ENCODE assay signal across 8 cellular contexts in genomic region chr2:85583667-85584353, GRCh38. TPM values are rescaled to one million over a fixed set of nuclear protein-coding genes. Genes with fewer than 3 reads are reported as not detected.
DNase-seq lines count a peak whose midpoint lies in the region; ATAC-seq and TF ChIP-seq lines count a peak whose summit lies in the region.

No MANE protein-coding gene starts in this region.

- H3K27me3 Mint-ChIP-seq in activated CD8-positive, alpha-beta memory T cell treated with anti-CD3 and anti-CD28 coated beads, Interleukin-2, amount 10 ng/mL, durations not matched to agents 7 days and 5 days, result no peaks in the 10 kb centered on the region

- intact Hi-C loops in mammary epithelial cell (cut with micrococcal nuclease), result no loop called here

- no peaks in the 10 kb centered on the region for H3F3A ChIP-seq in OCI-LY1 (ENCODE audit: insufficient read depth, low read length)

- DNase-seq in activated CD8-positive, alpha-beta memory T cell treated with anti-CD3 and anti-CD28 coated beads, Interleukin-2, amount 10 ng/mL, durations not matched to agents 7 days and 5 days, result peak; percentile 69
- no peak for DNase-seq in activated CD8-positive, alpha-beta memory T cell treated with anti-CD3 and anti-CD28 coated beads, Interleukin-2, amount 50 U/mL, for 48 hours
- no peak for DNase-seq in epithelial cell of proximal tubule (ENCODE audit: low read depth)
- no peak for DNase-seq in skeletal muscle cell (ENCODE audit: low read depth)
- DNase-seq in substantia nigra (lab: John Stamatoyannopoulos, UW), result no peak
- no peak for DNase-seq in mammary epithelial cell

- peak; percentile 37 for ATAC-seq in activated CD8-positive, alpha-beta memory T cell treated with anti-CD3 and anti-CD28 coated beads, Interleukin-2, amount 10 ng/mL, durations not matched to agents 7 days and 5 days
- ATAC-seq in HG03469 (IDR thresholded peaks at IDR 0.05; ENCODE audit: unreplicated experiment), result no peak

- H3K9me3 ChIP-seq in OCI-LY1 (ENCODE audit: low read length), result no peaks in the 10 kb centered on the region
- no peaks in the 10 kb centered on the region for H3K9me3 ChIP-seq in mammary epithelial cell (replicated peaks; ENCODE audit: insufficient read depth, low read length)

- peaks cover 16% of the 10 kb centered on the region for H3K4me1 ChIP-seq in OCI-LY1 (ENCODE audit: insufficient read depth, low read length, severe bottlenecking)
- H3K4me1 ChIP-seq in mammary epithelial cell (ENCODE audit: insufficient read depth, low read length), result peaks cover 34% of the 10 kb centered on the region

- no peak overlapping the region for H3K27ac ChIP-seq in OCI-LY1 (ENCODE audit: low read depth, low read length, poor library complexity, severe bottlenecking)
- no peak overlapping the region for H3K27ac ChIP-seq in substantia nigra (ENCODE audit: low read depth, low read length, poor library complexity, severe bottlenecking)
- no peak overlapping the region for H3K27ac ChIP-seq in mammary epithelial cell (ENCODE audit: insufficient read depth, low read depth, low read length)

- peaks cover 48% of the 10 kb centered on the region for H3K4me1 Mint-ChIP-seq in activated CD8-positive, alpha-beta memory T cell treated with anti-CD3 and anti-CD28 coated beads, Interleukin-2, amount 10 ng/mL, durations not matched to agents 7 days and 5 days

- TF ChIP-seq CTCF in OCI-LY1 (IDR thresholded peaks at IDR 0.05; ENCODE audit: low read length) (no peak), epithelial cell of proximal tubule (conservative IDR thresholded peaks at IDR 0.05; ENCODE audit: low read depth, low read length) (no peak), mammary epithelial cell (conservative IDR thresholded peaks at IDR 0.05 in 1 of 2, IDR thresholded peaks at IDR 0.05 in 1 of 2; ENCODE audit: extremely low read depth in 1 of 2, insufficient read depth in 1 of 2, low read depth in 1 of 2, low read length in 2 of 2) (no peak)

- H3K4me3 Mint-ChIP-seq in activated CD8-positive, alpha-beta memory T cell treated with anti-CD3 and anti-CD28 coated beads, Interleukin-2, amount 10 ng/mL, durations not matched to agents 7 days and 5 days, result peak overlapping the region; percentile 89

- peaks cover 24% of the 10 kb centered on the region for H3K36me3 Mint-ChIP-seq in activated CD8-positive, alpha-beta memory T cell treated with anti-CD3 and anti-CD28 coated beads, Interleukin-2, amount 10 ng/mL, durations not matched to agents 7 days and 5 days

- CTCF ChIA-PET in activated CD8-positive, alpha-beta memory T cell treated with anti-CD3 and anti-CD28 coated beads, Interleukin-2, amount 10 ng/mL, durations not matched to agents 7 days and 5 days (lab: Charles Lee), result interaction anchor here (1.0 to 1.7 kb wide), 5 partner anchors 9 to 53 kb away, joined by 3 to 5 read pairs (median 3); no protein-coding TSS in a partner anchor
- CTCF ChIA-PET in mammary epithelial cell (lab: Charles Lee; ENCODE audit: low non-redundant PET), result no interaction called here

- WGBS in mammary epithelial cell (ENCODE audit: low coverage, missing lambda C conversion rate), result 100% methylated on average over 4 of the region's 16 CpGs

- no peaks in the 10 kb centered on the region for H4K20me1 ChIP-seq in OCI-LY1 (ENCODE audit: insufficient read depth, low read length)
- H4K20me1 ChIP-seq in mammary epithelial cell (ENCODE audit: insufficient read depth, low read length), result no peaks in the 10 kb centered on the region

- H2AFZ ChIP-seq in OCI-LY1 (ENCODE audit: low read length) (no peak overlapping the region), mammary epithelial cell (ENCODE audit: low read depth, low read length) (no peak overlapping the region)

- H3K9me2 ChIP-seq in OCI-LY1 (ENCODE audit: low read depth, low read length), result no peaks in the 10 kb centered on the region

- H3K9ac ChIP-seq in OCI-LY1 (ENCODE audit: low read length) (no peak overlapping the region; the same call in 1 of the 2 replicates), mammary epithelial cell (ENCODE audit: insufficient read depth, low read length) (no peak overlapping the region)

- in situ Hi-C loops in mammary epithelial cell (cut with MboI; ENCODE audit: low sequenced_read_pairs in 2 of 2), result no loop called here

- no TSS peak for BruUV-seq in mammary epithelial cell (replicated peaks; lab: Mats Ljungman, UMichigan)

- no peaks in the 10 kb centered on the region for H3K27me3 ChIP-seq in OCI-LY1 (ENCODE audit: insufficient read depth, low read length)
- no peaks in the 10 kb centered on the region for H3K27me3 ChIP-seq in mammary epithelial cell (ENCODE audit: insufficient read depth, low read length)

- peak overlapping the region; percentile 89 for H3K27ac Mint-ChIP-seq in activated CD8-positive, alpha-beta memory T cell treated with anti-CD3 and anti-CD28 coated beads, Interleukin-2, amount 10 ng/mL, durations not matched to agents 7 days and 5 days

- no peaks in the 10 kb centered on the region for H3K9me3 Mint-ChIP-seq in activated CD8-positive, alpha-beta memory T cell treated with anti-CD3 and anti-CD28 coated beads, Interleukin-2, amount 10 ng/mL, durations not matched to agents 7 days and 5 days (ENCODE audit: low read depth)

- H3K79me2 ChIP-seq in OCI-LY1 (ENCODE audit: insufficient read depth, low read length) (no peaks in the 10 kb centered on the region), mammary epithelial cell (ENCODE audit: insufficient read depth, low read length) (peaks cover 24% of the 10 kb centered on the region)

- H3K4me2 ChIP-seq in OCI-LY1 (ENCODE audit: low read length) (peak overlapping the region; percentile 46; the same call in 1 of the 2 replicates), mammary epithelial cell (ENCODE audit: insufficient read depth, low read depth, low read length) (no peak overlapping the region)

- peaks cover 53% of the 10 kb centered on the region for H3K36me3 ChIP-seq in OCI-LY1 (ENCODE audit: insufficient read depth, low read length)
- H3K36me3 ChIP-seq in mammary epithelial cell (ENCODE audit: insufficient read depth, low read length), result peaks cover 8% of the 10 kb centered on the region

- dilution Hi-C loops in mammary epithelial cell (cut with HindIII; ENCODE audit: low sequenced_read_pairs), result loop anchor here (5.0 kb wide), 1 partner anchor 73 kb away; no protein-coding TSS in a partner anchor

- H3K4me3 ChIP-seq in OCI-LY1 (ENCODE audit: low read depth, low read length, poor library complexity, severe bottlenecking) (peak overlapping the region; percentile 7), epithelial cell of proximal tubule (ENCODE audit: low read depth, low read length) (peak overlapping the region; percentile 54), skeletal muscle cell (ENCODE audit: low read depth, low read length) (peak overlapping the region; percentile 48), mammary epithelial cell (replicated peaks in 1 of 3; ENCODE audit: insufficient read depth in 1 of 3, low read depth in 2 of 3, low read length in 3 of 3) (no peak overlapping the region)

RNA-seq across cellular contexts. Expression of gene VAMP5, which starts 0.4 kb away (rescaled TPM):
- 10 to 100 TPM; 84.4 to 88.4 TPM for total RNA-seq in activated CD8-positive, alpha-beta memory T cell treated with anti-CD3 and anti-CD28 coated beads, Interleukin-2, amount 10 ng/mL, durations not matched to agents 7 days and 5 days
- total RNA-seq in epithelial cell of proximal tubule (25.0 and 28.9 TPM in 2 replicates), mammary epithelial cell (1 to 10 TPM; 2.2 to 7.3 TPM)
- 6.0 TPM for polyA plus RNA-seq in mammary epithelial cell
- 10.2 TPM for polyA minus RNA-seq in mammary epithelial cell

RNA-seq across cellular contexts. Expression of gene VAMP8, which starts 6.4 kb away (rescaled TPM):
- total RNA-seq in activated CD8-positive, alpha-beta memory T cell treated with anti-CD3 and anti-CD28 coated beads, Interleukin-2, amount 10 ng/mL, durations not matched to agents 7 days and 5 days, result 100 to 1,000 TPM in 1 of 2 experiments, 10 to 100 TPM in 1; 99.6 to 124 TPM
- total RNA-seq in epithelial cell of proximal tubule (86.5 and 152 TPM in 2 replicates), mammary epithelial cell (100 to 1,000 TPM in 1 of 2 donors, 10 to 100 TPM in 1; 94.0 to 166 TPM)
- polyA plus RNA-seq in mammary epithelial cell, result 327 TPM
- 42.7 TPM for polyA minus RNA-seq in mammary epithelial cell

RNA-seq across cellular contexts. Expression of gene RNF181, which starts 11.7 kb away (rescaled TPM):
- 100 to 1,000 TPM; 100 to 110 TPM for total RNA-seq in activated CD8-positive, alpha-beta memory T cell treated with anti-CD3 and anti-CD28 coated beads, Interleukin-2, amount 10 ng/mL, durations not matched to agents 7 days and 5 days
- total RNA-seq in epithelial cell of proximal tubule, result 187 and 280 TPM in 2 replicates
- total RNA-seq in mammary epithelial cell, result 100 to 1,000 TPM; 101 to 109 TPM
- 269 TPM for polyA plus RNA-seq in mammary epithelial cell
- 193 TPM for polyA minus RNA-seq in mammary epithelial cell

RNA-seq across cellular contexts. Expression of gene TMEM150A, which starts 18.7 kb away (rescaled TPM):
- total RNA-seq in activated CD8-positive, alpha-beta memory T cell treated with anti-CD3 and anti-CD28 coated beads, Interleukin-2, amount 10 ng/mL, durations not matched to agents 7 days and 5 days, result 1 to 10 TPM in 1 of 2 experiments, under 1 TPM in 1; 0.91 to 1.7 TPM
- total RNA-seq in epithelial cell of proximal tubule (4.8 and 7.4 TPM in 2 replicates), mammary epithelial cell (10 to 100 TPM; 12.5 to 14.2 TPM)
- polyA plus RNA-seq in mammary epithelial cell, result 11.4 TPM
- polyA minus RNA-seq in mammary epithelial cell, result 19.7 TPM

RNA-seq across cellular contexts. Expression of gene GGCX, which starts 22.5 kb away (rescaled TPM):
- 10 to 100 TPM; 26.0 to 26.7 TPM for total RNA-seq in activated CD8-positive, alpha-beta memory T cell treated with anti-CD3 and anti-CD28 coated beads, Interleukin-2, amount 10 ng/mL, durations not matched to agents 7 days and 5 days
- total RNA-seq in epithelial cell of proximal tubule (35.1 and 58.2 TPM in 2 replicates), mammary epithelial cell (10 to 100 TPM; 42.7 to 43.3 TPM)
- polyA plus RNA-seq in mammary epithelial cell, result 42.4 TPM
- polyA minus RNA-seq in mammary epithelial cell, result 59.1 TPM

Comparison
In these comparisons a context has a peak if more than half of its experiments do, and no peak if none do; other contexts are left out.
1. H3K4me3 ChIP-seq: peak in OCI-LY1 (single experiment), epithelial cell of proximal tubule (single experiment) and skeletal muscle cell (single experiment); none in mammary epithelial cell (0 of 3).